Comparison of ENCODE assay signal across 14 cellular contexts in the genomic region with DNA sequence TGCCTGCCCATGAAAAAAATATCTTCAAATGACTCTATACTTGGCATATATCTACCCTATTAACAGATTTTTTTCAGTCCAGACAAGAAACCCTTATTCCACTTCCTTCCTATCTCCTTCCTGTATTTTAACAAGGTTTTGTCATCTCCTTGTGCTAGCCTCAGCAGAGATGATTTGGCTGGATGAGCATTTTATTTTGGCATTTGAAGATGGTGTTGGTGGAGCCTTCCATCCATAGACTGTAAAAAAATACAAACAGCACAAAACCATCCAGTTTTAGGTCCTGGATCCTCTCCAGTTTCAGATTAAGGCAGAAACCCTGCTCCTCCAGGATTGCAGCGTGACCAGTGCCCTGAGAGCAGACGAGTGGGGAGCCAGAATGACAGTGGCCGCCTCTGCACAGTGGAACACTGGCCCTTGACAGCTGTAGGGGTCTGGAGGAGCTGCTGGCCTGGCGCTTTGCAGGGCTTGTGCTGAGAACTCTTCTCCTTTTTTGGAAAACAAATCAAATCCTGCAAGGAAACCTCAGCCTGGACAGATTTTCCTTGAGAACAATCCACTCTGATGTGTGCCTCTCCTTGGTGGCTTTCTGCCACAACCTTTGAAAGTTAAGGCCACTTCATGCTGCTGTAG.
DNase-seq lines count a peak whose midpoint lies in the region; ATAC-seq and TF ChIP-seq lines count a peak whose summit lies in the region.
"Had no signal": no experiment of that assay in that cellular context is flagged by ENCODE, and none has a peak within 500 bp of the region (broad histone marks: within the 10 kb centered on the region; RNA-seq: fewer than 3 reads in every experiment).

No MANE protein-coding gene starts in this region.

- no peaks in the 10 kb centered on the region for H3K36me3 Mint-ChIP-seq in GM23338 (ENCODE audit: low read depth)
- H3K36me3 Mint-ChIP-seq in naive thymus-derived CD4-positive, alpha-beta T cell, result no peaks in the 10 kb centered on the region

- peak overlapping the region; percentile 56; the same call in 1 of the 2 replicates for H2AFZ ChIP-seq in GM23338

- no peak; the same call in 2 of the 3 replicates for ATAC-seq in GM23338
- ATAC-seq in lower lobe of right lung, result peak; percentile 46 to 71
- ATAC-seq in naive thymus-derived CD4-positive, alpha-beta T cell, result no peak

- TF ChIP-seq CTCF in GM23338 (conservative IDR thresholded peaks at IDR 0.05; ENCODE audit: low read depth in 2 of 2), result no peak
- no peak for TF ChIP-seq CTCF in coronary artery (IDR thresholded peaks at IDR 0.05)
- TF ChIP-seq CTCF in lower lobe of right lung (IDR thresholded peaks at IDR 0.05), result no peak
- no peak for TF ChIP-seq CTCF in thyroid gland (IDR thresholded peaks at IDR 0.05)

- no peaks in the 10 kb centered on the region for H3K27me3 ChIP-seq in GM23338 (ENCODE audit: insufficient read depth)
- H3K27me3 ChIP-seq in lower lobe of right lung (ENCODE audit: low read depth), result no peaks in the 10 kb centered on the region
- H3K27me3 ChIP-seq in thyroid gland, result no peaks in the 10 kb centered on the region
- H3K27me3 ChIP-seq in naive thymus-derived CD4-positive, alpha-beta T cell (ENCODE audit: control insufficient read depth in 2 of 2, insufficient read depth in 2 of 2, low read length in 2 of 2), result no peaks in the 10 kb centered on the region
- H3K27me3 ChIP-seq: sigmoid colon had no signal

- no peaks in the 10 kb centered on the region; the same call in 2 of the 3 replicates for H3K4me1 Mint-ChIP-seq in GM23338
- H3K4me1 Mint-ChIP-seq in naive thymus-derived CD4-positive, alpha-beta T cell, result peaks cover 0 to 6% (median 4%) of the 10 kb centered on the region in 7 donors
- H3K4me1 Mint-ChIP-seq: activated B cell treated with CpG ODN at 0.5 μM for 24 hours had no signal

- POLR2A ChIA-PET in naive thymus-derived CD4-positive, alpha-beta T cell (lab: Charles Lee), result no interaction called here

- CTCF ChIA-PET in naive thymus-derived CD4-positive, alpha-beta T cell (lab: Charles Lee), result no interaction called here

- no peak overlapping the region for H3K4me2 ChIP-seq in GM23338

- no peaks in the 10 kb centered on the region for H3K79me2 ChIP-seq in GM23338 (replicated peaks; ENCODE audit: insufficient read depth)

- H3K9me3 ChIP-seq in lower lobe of right lung (no peaks in the 10 kb centered on the region), thyroid gland (no peaks in the 10 kb centered on the region)
- no peaks in the 10 kb centered on the region for H3K9me3 ChIP-seq in naive thymus-derived CD4-positive, alpha-beta T cell (ENCODE audit: control insufficient read depth in 2 of 3, low read length in 3 of 3)
- H3K9me3 ChIP-seq: sigmoid colon had no signal

- no peaks in the 10 kb centered on the region for H4K20me1 ChIP-seq in GM23338 (replicated peaks; ENCODE audit: insufficient read depth)

- no peaks in the 10 kb centered on the region for H3K9me3 Mint-ChIP-seq in GM23338
- peaks cover 0 to under 1% (median 0%) of the 10 kb centered on the region in 11 donors for H3K9me3 Mint-ChIP-seq in naive thymus-derived CD4-positive, alpha-beta T cell
- H3K9me3 Mint-ChIP-seq: activated B cell treated with CpG ODN at 0.5 μM for 24 hours had no signal

- H3K4me1 ChIP-seq in GM23338 (ENCODE audit: insufficient read depth), result no peaks in the 10 kb centered on the region
- peaks cover 6% of the 10 kb centered on the region for H3K4me1 ChIP-seq in lower lobe of right lung
- H3K4me1 ChIP-seq in thyroid gland, result peaks cover 5 to 13% of the 10 kb centered on the region in 2 donors
- H3K4me1 ChIP-seq in naive thymus-derived CD4-positive, alpha-beta T cell (ENCODE audit: control insufficient read depth in 2 of 2, insufficient read depth in 2 of 2, low read length in 2 of 2), result no peaks in the 10 kb centered on the region
- H3K4me1 ChIP-seq: sigmoid colon had no signal

- intact Hi-C loops in lower lobe of right lung (cut with DNase I), result no loop called here
- intact Hi-C loops in thyroid gland (cut with DNase I), result no loop called here
- intact Hi-C loops in naive thymus-derived CD4-positive, alpha-beta T cell (cut with micrococcal nuclease), result no loop called here

- no peak for DNase-seq in GM23338 (ENCODE audit: low spot score)
- no peak for DNase-seq in coronary artery (ENCODE audit: low spot score)
- no peak for DNase-seq in lower lobe of right lung
- DNase-seq in thyroid gland, result peak; percentile 65 to 69
- DNase-seq in activated CD8-positive, alpha-beta memory T cell treated with anti-CD3 and anti-CD28 coated beads, Interleukin-2, amount 50 U/mL, for 4 hours, result no peak
- DNase-seq in naive thymus-derived CD4-positive, alpha-beta T cell, result no peak
- DNase-seq in EL, result no peak
- no peak for DNase-seq in AML-193 (lab: John Stamatoyannopoulos, UW)
- DNase-seq: activated B cell treated with CpG ODN at 0.5 μM for 24 hours; activated CD8-positive, alpha-beta memory T cell treated with anti-CD3 and anti-CD28 coated beads for 24 hours; activated gamma-delta T cell treated with Interleukin-2 at 50 U/mL for 16 hours; NCI-H1105; sigmoid colon; T-helper 1 cell had no signal

- no peaks in the 10 kb centered on the region for H3K27me3 Mint-ChIP-seq in GM23338 (ENCODE audit: insufficient read depth, low read depth, poor library complexity)
- peaks cover 0 to 23% (median 6%) of the 10 kb centered on the region in 5 donors for H3K27me3 Mint-ChIP-seq in naive thymus-derived CD4-positive, alpha-beta T cell

- no peak overlapping the region for H3K4me3 Mint-ChIP-seq in GM23338
- H3K4me3 Mint-ChIP-seq in naive thymus-derived CD4-positive, alpha-beta T cell, result no peak overlapping the region
- H3K4me3 Mint-ChIP-seq: activated B cell treated with CpG ODN at 0.5 μM for 24 hours had no signal

- H3K27ac ChIP-seq in GM23338 (ENCODE audit: low read depth) (no peak overlapping the region), coronary artery (peak overlapping the region; percentile 26 to 48), lower lobe of right lung (no peak overlapping the region), thyroid gland (peak overlapping the region; percentile 36 to 71 (median 62))
- H3K27ac ChIP-seq in naive thymus-derived CD4-positive, alpha-beta T cell (ENCODE audit: low read depth, low read length), result no peak overlapping the region

- H3F3A ChIP-seq in GM23338 (replicated peaks; ENCODE audit: low read depth), result no peaks in the 10 kb centered on the region

- H3K36me3 ChIP-seq in GM23338 (ENCODE audit: insufficient read depth) (no peaks in the 10 kb centered on the region), lower lobe of right lung (no peaks in the 10 kb centered on the region), thyroid gland (no peaks in the 10 kb centered on the region)
- no peaks in the 10 kb centered on the region for H3K36me3 ChIP-seq in naive thymus-derived CD4-positive, alpha-beta T cell (ENCODE audit: control insufficient read depth in 2 of 3, insufficient read depth in 3 of 3, low read length in 3 of 3)
- H3K36me3 ChIP-seq: sigmoid colon had no signal

- no peaks in the 10 kb centered on the region for H3K9me2 ChIP-seq in GM23338 (ENCODE audit: insufficient read depth)

- H3K27ac Mint-ChIP-seq in GM23338, result no peak overlapping the region
- no peak overlapping the region for H3K27ac Mint-ChIP-seq in naive thymus-derived CD4-positive, alpha-beta T cell
- H3K27ac Mint-ChIP-seq: activated B cell treated with CpG ODN at 0.5 μM for 24 hours had no signal

- 20 to 23% methylated on average over 4 of the region's 4 CpGs for WGBS in thyroid gland, 2 donors

- no peak for TF ChIP-seq POLR2A in thyroid gland (IDR thresholded peaks at IDR 0.05)

- H3K4me3 ChIP-seq in GM23338 (no peak overlapping the region), coronary artery (no peak overlapping the region), lower lobe of right lung (no peak overlapping the region), thyroid gland (replicated peaks in 1 of 3) (no peak overlapping the region)
- H3K4me3 ChIP-seq in naive thymus-derived CD4-positive, alpha-beta T cell (ENCODE audit: low read length), result no peak overlapping the region
- H3K4me3 ChIP-seq: sigmoid colon had no signal

TF ChIP-seq in GM23338, 12 proteins besides CTCF, POLR2A, EP300 and RAD21 (continues in another document):
- TF ChIP-seq, protein P1, sequence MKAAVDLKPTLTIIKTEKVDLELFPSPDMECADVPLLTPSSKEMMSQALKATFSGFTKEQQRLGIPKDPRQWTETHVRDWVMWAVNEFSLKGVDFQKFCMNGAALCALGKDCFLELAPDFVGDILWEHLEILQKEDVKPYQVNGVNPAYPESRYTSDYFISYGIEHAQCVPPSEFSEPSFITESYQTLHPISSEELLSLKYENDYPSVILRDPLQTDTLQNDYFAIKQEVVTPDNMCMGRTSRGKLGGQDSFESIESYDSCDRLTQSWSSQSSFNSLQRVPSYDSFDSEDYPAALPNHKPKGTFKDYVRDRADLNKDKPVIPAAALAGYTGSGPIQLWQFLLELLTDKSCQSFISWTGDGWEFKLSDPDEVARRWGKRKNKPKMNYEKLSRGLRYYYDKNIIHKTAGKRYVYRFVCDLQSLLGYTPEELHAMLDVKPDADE (IDR thresholded peaks at IDR 0.05), result no peak
- TF ChIP-seq STAT1 (IDR thresholded peaks at IDR 0.05; ENCODE audit: unreplicated experiment), result no peak
- no peak for TF ChIP-seq ZNF331 (CRISPR knock-in tag; IDR thresholded peaks at IDR 0.05; ENCODE audit: low read depth)
- no peak for TF ChIP-seq EZH2phosphoT487 (IDR thresholded peaks at IDR 0.05; ENCODE audit: unreplicated experiment)
- no peak for TF ChIP-seq EZH2 (IDR thresholded peaks at IDR 0.05; ENCODE audit: low read depth, unreplicated experiment)
- TF ChIP-seq JUNB (IDR thresholded peaks at IDR 0.05; ENCODE audit: unreplicated experiment), result no peak
- TF ChIP-seq NANOG (IDR thresholded peaks at IDR 0.05; ENCODE audit: borderline replicate concordance), result no peak
- TF ChIP-seq POLR2AphosphoS5 (IDR thresholded peaks at IDR 0.05; ENCODE audit: low read depth), result no peak

Comparison
In these comparisons a context has a peak if more than half of its experiments do, and no peak if none do; other contexts are left out.
1. ATAC-seq: peak in lower lobe of right lung (2 of 2); none in GM23338 (single experiment) and naive thymus-derived CD4-positive, alpha-beta T cell (single experiment).
2. DNase-seq: peak in thyroid gland (2 of 2); none in GM23338 (single experiment), coronary artery (single experiment), lower lobe of right lung (single experiment), activated CD8-positive, alpha-beta memory T cell treated with anti-CD3 and anti-CD28 coated beads, Interleukin-2, amount 50 U/mL, for 4 hours (single experiment), naive thymus-derived CD4-positive, alpha-beta T cell (0 of 9), EL (single experiment) and AML-193 (0 of 2).
3. H3K27ac ChIP-seq: peak in coronary artery (2 of 2) and thyroid gland (3 of 3); none in GM23338 (single experiment), lower lobe of right lung (single experiment) and naive thymus-derived CD4-positive, alpha-beta T cell (single experiment).